ENCODE assay signal across 9 cellular contexts in genomic region chr1:111481387-111482221, GRCh38. TPM values are rescaled to one million over a fixed set of nuclear protein-coding genes. Genes with fewer than 3 reads are reported as not detected.
DNase-seq lines count a peak whose midpoint lies in the region; ATAC-seq and TF ChIP-seq lines count a peak whose summit lies in the region.
"Had no signal": no experiment of that assay in that cellular context is flagged by ENCODE, and none has a peak within 500 bp of the region (broad histone marks: within the 10 kb centered on the region; RNA-seq: fewer than 3 reads in every experiment).

No MANE protein-coding gene starts in this region.

- H3K79me2 ChIP-seq in PC-3 (ENCODE audit: low read length) (no peaks in the 10 kb centered on the region), neural progenitor cell (ENCODE audit: low read depth) (no peaks in the 10 kb centered on the region)

- no peak overlapping the region for H3K4me3 Mint-ChIP-seq in activated T-helper 2 cell treated with anti-CD3 and anti-CD28 coated beads, Interferon-gamma antibody, Interleukin-2, Interleukin-4, amounts not matched to agents 10 μg/mL and 5 μg/mL and 100 μg/mL, durations not matched to agents 14 hours and 24 hours and 36 hours (ENCODE audit: low read depth)
- no peak overlapping the region for H3K4me3 Mint-ChIP-seq in neural progenitor cell

- H3K4me3 ChIP-seq in PC-3 (ENCODE audit: low read length) (no peak overlapping the region), foreskin fibroblast (ENCODE audit: low read depth in 1 of 2, low read length in 2 of 2) (no peak overlapping the region), neural progenitor cell (no peak overlapping the region), tibial nerve (no peak overlapping the region)

- H3K36me3 Mint-ChIP-seq in activated T-helper 2 cell treated with anti-CD3 and anti-CD28 coated beads, Interferon-gamma antibody, Interleukin-2, Interleukin-4, amounts not matched to agents 10 μg/mL and 5 μg/mL and 100 μg/mL, durations not matched to agents 14 hours and 24 hours and 36 hours (ENCODE audit: low read depth) = peaks cover 13% of the 10 kb centered on the region
- no peaks in the 10 kb centered on the region for H3K36me3 Mint-ChIP-seq in neural progenitor cell

- H3F3A ChIP-seq in PC-3 (ENCODE audit: low read length, unreplicated experiment) (no peaks in the 10 kb centered on the region), neural progenitor cell (ENCODE audit: low read depth) (no peaks in the 10 kb centered on the region)

- H3K27ac ChIP-seq in PC-3 (ENCODE audit: low read length) (no peak overlapping the region), neural progenitor cell (no peak overlapping the region), tibial nerve (no peak overlapping the region)

- no peak overlapping the region for H2AFZ ChIP-seq in PC-3 (ENCODE audit: low read length)
- no peak overlapping the region for H2AFZ ChIP-seq in neural progenitor cell (replicated peaks)

- H3K9ac ChIP-seq in PC-3 (ENCODE audit: low read length) (no peak overlapping the region), neural progenitor cell (no peak overlapping the region)

- DNase-seq in DMS79 treated with DMSO at 0.1 percent for 48 hours (lab: John Stamatoyannopoulos, UW) = peak; percentile 52
- peak; percentile 76 for DNase-seq in HT1080 (ENCODE audit: low read depth)
- DNase-seq in PC-3 = peak; percentile 81
- DNase-seq in activated T-helper 2 cell treated with anti-CD3 and anti-CD28 coated beads, Interferon-gamma antibody, Interleukin-2, Interleukin-4, amounts not matched to agents 10 μg/mL and 5 μg/mL and 100 μg/mL, durations not matched to agents 14 hours and 24 hours and 36 hours (ENCODE audit: low spot score) = peak; percentile 42
- peak; percentile 66 to 88 for DNase-seq in foreskin fibroblast
- peak; percentile 79 for DNase-seq in neural progenitor cell (ENCODE audit: low spot score)
- peak; percentile 57 to 79 for DNase-seq in tibial nerve (ENCODE audit: low spot score in 2 of 2)

- H3K27ac Mint-ChIP-seq in activated T-helper 2 cell treated with anti-CD3 and anti-CD28 coated beads, Interferon-gamma antibody, Interleukin-2, Interleukin-4, amounts not matched to agents 10 μg/mL and 5 μg/mL and 100 μg/mL, durations not matched to agents 14 hours and 24 hours and 36 hours = no peak overlapping the region
- no peak overlapping the region for H3K27ac Mint-ChIP-seq in neural progenitor cell

- H3K4me2 ChIP-seq in PC-3 (ENCODE audit: low read length) = no peak overlapping the region
- no peak overlapping the region for H3K4me2 ChIP-seq in neural progenitor cell

- ATAC-seq in PC-3 (peak; percentile 96), GM21723 (IDR thresholded peaks at IDR 0.05; ENCODE audit: unreplicated experiment) (no peak)

- POLR2A ChIA-PET in PC-3 (lab: Charles Lee; ENCODE audit: unreplicated experiment) = interaction anchor here (0.5 kb wide), 1 partner anchor 26 kb away, joined by 3 read pairs; no protein-coding TSS in a partner anchor

- H3K9me3 ChIP-seq in PC-3 (ENCODE audit: low read length) = no peaks in the 10 kb centered on the region
- no peaks in the 10 kb centered on the region for H3K9me3 ChIP-seq in neural progenitor cell (ENCODE audit: low read depth)
- no peaks in the 10 kb centered on the region for H3K9me3 ChIP-seq in tibial nerve

- 32 to 47% methylated on average over 8 of the region's 8 CpGs for WGBS in tibial nerve, 2 donors

- TF ChIP-seq POLR2A in tibial nerve (IDR thresholded peaks at IDR 0.05) = no peak

- H3K4me1 Mint-ChIP-seq in activated T-helper 2 cell treated with anti-CD3 and anti-CD28 coated beads, Interferon-gamma antibody, Interleukin-2, Interleukin-4, amounts not matched to agents 10 μg/mL and 5 μg/mL and 100 μg/mL, durations not matched to agents 14 hours and 24 hours and 36 hours (ENCODE audit: low read depth) = peaks cover 27% of the 10 kb centered on the region
- no peaks in the 10 kb centered on the region for H3K4me1 Mint-ChIP-seq in neural progenitor cell

- BruUV-seq in PC-3 (replicated peaks; lab: Mats Ljungman, UMichigan) = no TSS peak

- H4K20me1 ChIP-seq in PC-3 (ENCODE audit: low read length) (no peaks in the 10 kb centered on the region), neural progenitor cell (ENCODE audit: low read depth) (no peaks in the 10 kb centered on the region)

- H3K36me3 ChIP-seq in PC-3 (ENCODE audit: low read depth, low read length) (no peaks in the 10 kb centered on the region), neural progenitor cell (no peaks in the 10 kb centered on the region), tibial nerve (peaks cover 0 to 15% (median 0%) of the 10 kb centered on the region in 3 donors)

- peak; percentile 84 for TF ChIP-seq CTCF in PC-3 (conservative IDR thresholded peaks at IDR 0.05; ENCODE audit: low read depth, low read length)
- peak; percentile 87 for TF ChIP-seq CTCF in foreskin fibroblast (IDR thresholded peaks at IDR 0.05; ENCODE audit: low read depth, low read length)
- peak; percentile 69 for TF ChIP-seq CTCF in neural progenitor cell (IDR thresholded peaks at IDR 0.05)
- TF ChIP-seq CTCF in tibial nerve (IDR thresholded peaks at IDR 0.05) = peak; percentile 68 to 88 (median 69)

- H3K27me3 ChIP-seq in PC-3 (ENCODE audit: low read length) = no peaks in the 10 kb centered on the region
- no peaks in the 10 kb centered on the region for H3K27me3 ChIP-seq in neural progenitor cell
- no peaks in the 10 kb centered on the region for H3K27me3 ChIP-seq in tibial nerve

- H3K4me1 ChIP-seq in PC-3 (ENCODE audit: insufficient read depth, low read length) = peaks cover 4% of the 10 kb centered on the region
- H3K4me1 ChIP-seq in neural progenitor cell = peaks cover 7% of the 10 kb centered on the region
- H3K4me1 ChIP-seq in tibial nerve = peaks cover 0 to 14% (median 4%) of the 10 kb centered on the region in 4 donors

- no peaks in the 10 kb centered on the region for H3K9me2 ChIP-seq in PC-3 (replicated peaks; ENCODE audit: low read length)

- peak in 1 of 2 donors; percentile 42 for TF ChIP-seq EP300 in tibial nerve (IDR thresholded peaks at IDR 0.05)

- intact Hi-C loops in PC-3 (cut with micrococcal nuclease) = loop anchor here (1.0 to 2.0 kb wide), 5 partner anchors 27 to 287 kb away; no protein-coding TSS in a partner anchor
- intact Hi-C loops in activated T-helper 2 cell treated with anti-CD3 and anti-CD28 coated beads, Interferon-gamma antibody, Interleukin-2, Interleukin-4, amounts not matched to agents 10 μg/mL and 5 μg/mL and 100 μg/mL, durations not matched to agents 14 hours and 24 hours and 36 hours (cut with micrococcal nuclease) = loop anchor here (1.0 kb wide), 1 partner anchor 266 kb away; no protein-coding TSS in a partner anchor

- H3K27me3 Mint-ChIP-seq in activated T-helper 2 cell treated with anti-CD3 and anti-CD28 coated beads, Interferon-gamma antibody, Interleukin-2, Interleukin-4, amounts not matched to agents 10 μg/mL and 5 μg/mL and 100 μg/mL, durations not matched to agents 14 hours and 24 hours and 36 hours (ENCODE audit: low read depth) = peaks cover 9% of the 10 kb centered on the region
- H3K27me3 Mint-ChIP-seq in neural progenitor cell (ENCODE audit: insufficient read depth, low read depth) = no peaks in the 10 kb centered on the region

- CTCF ChIA-PET in PC-3 (lab: Charles Lee) = interaction anchor here (0.6 to 1.1 kb wide), 8 partner anchors 13 to 507 kb away, joined by 3 to 20 read pairs (median 5); no protein-coding TSS in a partner anchor

- H3K9me3 Mint-ChIP-seq in activated T-helper 2 cell treated with anti-CD3 and anti-CD28 coated beads, Interferon-gamma antibody, Interleukin-2, Interleukin-4, amounts not matched to agents 10 μg/mL and 5 μg/mL and 100 μg/mL, durations not matched to agents 14 hours and 24 hours and 36 hours = no peaks in the 10 kb centered on the region
- H3K9me3 Mint-ChIP-seq in neural progenitor cell = no peaks in the 10 kb centered on the region

RNA-seq across cellular contexts. Expression of gene C1orf162, which starts 7.8 kb away (rescaled TPM):
- 0.42 and 0.63 TPM in 2 replicates for total RNA-seq in HT1080 (2014; rRNA removed; shearing (Covaris generic))
- polyA plus RNA-seq in HT1080 (2015; cell fraction: cytosol; rRNA removed) = 0.17 and 0.27 TPM in 2 replicates
- 1.5 and 2.4 TPM in 2 replicates for polyA plus RNA-seq in HT1080 (2015; cell fraction: nucleus; rRNA removed)
- total RNA-seq in PC-3 (2014; rRNA removed) (1.4 TPM in 1 of 2 replicates, not detected in the other), neural progenitor cell (ENCODE audit: low replicate concordance) (0.26 and 0.93 TPM in 2 replicates), tibial nerve (10 to 100 TPM; 19.4 to 59.1 (median 31.8) TPM)
- 4.3 and 4.7 TPM in 2 replicates for total RNA-seq in activated T-helper 2 cell treated with anti-CD3 and anti-CD28 coated beads, Interferon-gamma antibody, Interleukin-2, Interleukin-4, amounts not matched to agents 10 μg/mL and 5 μg/mL and 100 μg/mL, durations not matched to agents 14 hours and 24 hours and 36 hours

RNA-seq across cellular contexts. Expression of gene ADORA3, which starts 21.8 kb away (rescaled TPM):
- total RNA-seq in HT1080 (2014; rRNA removed; shearing (Covaris generic)) = not detected in 2 replicates
- polyA plus RNA-seq in HT1080 (2015; cell fraction: cytosol; rRNA removed) = 0.26 TPM in 1 of 2 replicates, not detected in the other
- polyA plus RNA-seq in HT1080 (2015; cell fraction: nucleus; rRNA removed) = not detected in 2 replicates
- total RNA-seq in PC-3 (2014; rRNA removed) (not detected in 2 replicates), neural progenitor cell (ENCODE audit: low replicate concordance) (not detected in 2 replicates), tibial nerve (10 to 100 TPM in 2 of 4 donors, 1 to 10 TPM in 2; 5.3 to 17.5 (median 9.9) TPM)
- not detected in 2 replicates for total RNA-seq in activated T-helper 2 cell treated with anti-CD3 and anti-CD28 coated beads, Interferon-gamma antibody, Interleukin-2, Interleukin-4, amounts not matched to agents 10 μg/mL and 5 μg/mL and 100 μg/mL, durations not matched to agents 14 hours and 24 hours and 36 hours
- total RNA-seq: T-helper 1 cell treated with Interleukin-12 subunit alpha and Interleukin-12 subunit beta and Interleukin-4 antibody, amounts not matched to agents 30 ng/mL and 1 ng/mL, for 36 hours had no signal

RNA-seq across cellular contexts. Expression of gene TMIGD3, which starts 21.8 kb away (rescaled TPM):
- not detected in 2 replicates for total RNA-seq in HT1080 (2014; rRNA removed; shearing (Covaris generic))
- not detected in 2 replicates for polyA plus RNA-seq in HT1080 (2015; cell fraction: cytosol; rRNA removed)
- polyA plus RNA-seq in HT1080 (2015; cell fraction: nucleus; rRNA removed) = not detected in 2 replicates
- total RNA-seq in PC-3 (2014; rRNA removed) (not detected in 2 replicates), neural progenitor cell (ENCODE audit: low replicate concordance) (not detected in 2 replicates), tibial nerve (1 to 10 TPM in 2 of 4 donors, under 1 TPM in 2; 0.59 to 9.6 (median 2.3) TPM)
- total RNA-seq in activated T-helper 2 cell treated with anti-CD3 and anti-CD28 coated beads, Interferon-gamma antibody, Interleukin-2, Interleukin-4, amounts not matched to agents 10 μg/mL and 5 μg/mL and 100 μg/mL, durations not matched to agents 14 hours and 24 hours and 36 hours = 0.23 and 0.30 TPM in 2 replicates

RNA-seq across cellular contexts. Expression of gene ATP5PB, which starts 32.3 kb away (rescaled TPM):
- 587 and 663 TPM in 2 replicates for total RNA-seq in HT1080 (2014; rRNA removed; shearing (Covaris generic))
- polyA plus RNA-seq in HT1080 (2015; cell fraction: cytosol; rRNA removed) = 278 and 436 TPM in 2 replicates
- polyA plus RNA-seq in HT1080 (2015; cell fraction: nucleus; rRNA removed) = 282 and 297 TPM in 2 replicates
- total RNA-seq in PC-3 (2014; rRNA removed) (448 and 612 TPM in 2 replicates), neural progenitor cell (ENCODE audit: low replicate concordance) (273 and 467 TPM in 2 replicates), tibial nerve (100 to 1,000 TPM in 2 of 4 donors, 10 to 100 TPM in 2; 91.2 to 176 (median 103) TPM)
- total RNA-seq in activated T-helper 2 cell treated with anti-CD3 and anti-CD28 coated beads, Interferon-gamma antibody, Interleukin-2, Interleukin-4, amounts not matched to agents 10 μg/mL and 5 μg/mL and 100 μg/mL, durations not matched to agents 14 hours and 24 hours and 36 hours = 294 and 308 TPM in 2 replicates

RNA-seq across cellular contexts. Expression of gene WDR77, which starts 32.5 kb away (rescaled TPM):
- 114 and 129 TPM in 2 replicates for total RNA-seq in HT1080 (2014; rRNA removed; shearing (Covaris generic))
- polyA plus RNA-seq in HT1080 (2015; cell fraction: cytosol; rRNA removed) = 67.8 and 73.6 TPM in 2 replicates
- 67.2 and 77.5 TPM in 2 replicates for polyA plus RNA-seq in HT1080 (2015; cell fraction: nucleus; rRNA removed)
- total RNA-seq in PC-3 (2014; rRNA removed) = 62.1 and 67.9 TPM in 2 replicates
- total RNA-seq in activated T-helper 2 cell treated with anti-CD3 and anti-CD28 coated beads, Interferon-gamma antibody, Interleukin-2, Interleukin-4, amounts not matched to agents 10 μg/mL and 5 μg/mL and 100 μg/mL, durations not matched to agents 14 hours and 24 hours and 36 hours = 46.5 and 52.6 TPM in 2 replicates
- 55.8 and 73.3 TPM in 2 replicates for total RNA-seq in neural progenitor cell (ENCODE audit: low replicate concordance)
- total RNA-seq in tibial nerve = 10 to 100 TPM; 20.8 to 38.1 (median 30.4) TPM
